8 cellular contexts compared by ENCODE assay signal in genomic region chr2:43774617-43775016, GRCh38. TPM values are rescaled to one million over a fixed set of nuclear protein-coding genes. Genes with fewer than 3 reads are reported as not detected.
DNase-seq lines count a peak whose midpoint lies in the region; ATAC-seq and TF ChIP-seq lines count a peak whose summit lies in the region.

No MANE protein-coding gene starts in this region.

- no peaks in the 10 kb centered on the region for H3K36me3 ChIP-seq in PC-9 (ENCODE audit: low read depth)
- H3K36me3 ChIP-seq in ovary, result no peaks in the 10 kb centered on the region

- peak; percentile 25 for DNase-seq in DMS53 treated with DMSO at 0.1 percent for 48 hours (lab: John Stamatoyannopoulos, UW; ENCODE audit: unreplicated experiment)
- DNase-seq in PC-9, result no peak
- DNase-seq in epithelial cell of proximal tubule (ENCODE audit: low read depth), result no peak
- DNase-seq in ovary, result no peak
- DNase-seq in stimulated activated CD4-positive, alpha-beta T cell treated with anti-CD3 and anti-CD28 coated beads, Interleukin-12 subunit alpha, Interleukin-12 subunit beta, amount 100 ng/mL, for 4 hours, result no peak

- TF ChIP-seq POLR2A in ovary (IDR thresholded peaks at IDR 0.05), result no peak

- intact Hi-C loops in PC-9 (cut with micrococcal nuclease; ENCODE audit: unreplicated experiment), result loop anchor here (1.0 kb wide), 1 partner anchor 137 kb away; the partner anchor contains the start of gene PLEKHH2
- intact Hi-C loops in ovary (cut with DNase I), result no loop called here

- H2AFZ ChIP-seq in PC-9, result peak overlapping the region; percentile 99

- POLR2A ChIA-PET in PC-9 (lab: Charles Lee; ENCODE audit: unreplicated experiment), result interaction anchor here (0.7 kb wide), 1 partner anchor 126 kb away, joined by 3 read pairs; no protein-coding TSS in a partner anchor

- WGBS in ovary, 3 donors, result 7 to 20% (median 8%) methylated on average over 7 of the region's 7 CpGs

- BruUV-seq in PC-9 (replicated peaks; lab: Mats Ljungman, UMichigan), result no TSS peak

- H3K27ac ChIP-seq in PC-9 (peak overlapping the region; percentile 61), ovary (peak overlapping the region in 1 of 2 donors; percentile 90)

- peaks cover 7% of the 10 kb centered on the region; the same call in 1 of the 2 replicates for H3K79me2 ChIP-seq in PC-9 (ENCODE audit: low read depth)

- H3K27me3 ChIP-seq in PC-9 (ENCODE audit: insufficient read depth, low read depth) (no peaks in the 10 kb centered on the region), ovary (no peaks in the 10 kb centered on the region)

- H3K4me3 ChIP-seq in PC-9 (peak overlapping the region; percentile 61), epithelial cell of proximal tubule (ENCODE audit: low read depth, low read length) (peak overlapping the region; percentile 77), ovary (peak overlapping the region; percentile 60)

- H3K9me2 ChIP-seq in PC-9 (ENCODE audit: insufficient read depth), result no peaks in the 10 kb centered on the region

- CTCF ChIA-PET in PC-9 (lab: Charles Lee), result no interaction called here

- TF ChIP-seq EP300 in ovary (IDR thresholded peaks at IDR 0.05), result no peak

- peaks cover 8% of the 10 kb centered on the region; the same call in 1 of the 2 replicates for H3F3A ChIP-seq in PC-9 (ENCODE audit: insufficient read depth, low read depth)

- H3K4me2 ChIP-seq in PC-9, result peak overlapping the region; percentile 75

- ATAC-seq in GM18909 (IDR thresholded peaks at IDR 0.05; ENCODE audit: poor library complexity, unreplicated experiment) (no peak), HG03280 (IDR thresholded peaks at IDR 0.05; ENCODE audit: unreplicated experiment) (no peak), HG03571 (IDR thresholded peaks at IDR 0.05; ENCODE audit: unreplicated experiment) (no peak)

- H4K20me1 ChIP-seq in PC-9 (ENCODE audit: insufficient read depth), result 0 out of 2 replicates have a peak, but pooled peaks cover 3% of the 10 kb centered on the region

- TF ChIP-seq CTCF in PC-9 (conservative IDR thresholded peaks at IDR 0.05), result no peak
- TF ChIP-seq CTCF in epithelial cell of proximal tubule (conservative IDR thresholded peaks at IDR 0.05; ENCODE audit: low read depth, low read length), result no peak
- no peak for TF ChIP-seq CTCF in ovary (IDR thresholded peaks at IDR 0.05)

- H3K4me1 ChIP-seq in PC-9 (replicated peaks; ENCODE audit: insufficient read depth) (peaks cover 8% of the 10 kb centered on the region; the same call in 1 of the 2 replicates), ovary (ENCODE audit: insufficient read depth) (peaks cover 2% of the 10 kb centered on the region)

- H3K9me3 ChIP-seq in PC-9 (ENCODE audit: insufficient read depth, low read depth) (no peaks in the 10 kb centered on the region), ovary (no peaks in the 10 kb centered on the region)

RNA-seq across cellular contexts. Expression of gene DYNC2LI1, which starts 0.8 kb away (rescaled TPM):
- total RNA-seq in PC-9 (2021) (26.5 and 27.1 TPM in 2 replicates), epithelial cell of proximal tubule (15.1 and 37.0 TPM in 2 replicates), ovary (10 to 100 TPM; 18.1 to 54.3 (median 31.6) TPM)
- polyA plus RNA-seq in ovary, result 10 to 100 TPM; 30.5 to 33.7 TPM
